ENCODE assay signal across 1 cellular context in the genomic region with DNA sequence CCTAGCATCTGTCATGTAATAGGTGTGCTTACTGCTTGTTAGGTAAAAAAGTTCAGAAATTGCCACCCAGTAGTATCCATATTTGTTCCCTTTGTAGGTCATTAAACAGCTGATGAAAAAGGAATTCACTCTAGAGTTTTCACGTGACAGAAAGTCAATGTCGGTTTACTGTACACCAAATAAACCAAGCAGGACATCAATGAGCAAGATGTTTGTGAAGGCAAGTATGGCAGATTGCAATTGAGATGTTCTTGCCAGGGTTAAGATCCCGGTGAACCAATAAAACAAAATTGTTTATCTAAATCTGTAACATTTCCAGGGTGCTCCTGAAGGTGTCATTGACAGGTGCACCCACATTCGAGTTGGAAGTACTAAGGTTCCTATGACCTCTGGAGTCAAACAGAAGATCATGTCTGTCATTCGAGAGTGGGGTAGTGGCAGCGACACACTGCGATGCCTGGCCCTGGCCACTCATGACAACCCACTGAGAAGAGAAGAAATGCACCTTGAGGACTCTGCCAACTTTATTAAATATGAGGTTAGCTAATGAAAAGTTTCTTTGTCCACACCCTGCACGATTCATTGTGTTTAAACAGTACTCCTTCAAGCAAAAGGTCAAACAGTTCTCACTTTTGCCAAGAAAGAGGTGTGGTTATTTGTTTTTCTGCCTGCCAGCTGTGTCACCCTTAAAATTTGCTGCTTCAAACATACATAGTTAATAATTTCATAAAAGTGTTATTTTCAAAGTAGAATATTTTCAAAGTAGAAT.
TF ChIP-seq lines count a peak whose summit lies in the region.

No MANE protein-coding gene starts in this region.

TF ChIP-seq in K562, 482 proteins besides CTCF, POLR2A, EP300 and RAD21:
- TF ChIP-seq MECOM (CRISPR knock-in tag; IDR thresholded peaks at IDR 0.05) (no peak), ZFX (CRISPR knock-in tag; IDR thresholded peaks at IDR 0.05) (0 out of 2 replicates have a peak, but pooled peaks have one; percentile 15)
